2 cellular contexts compared by ENCODE assay signal in genomic region chr7:148596354-148596753, GRCh38.
TF ChIP-seq lines count a peak whose summit lies in the region.

No MANE protein-coding gene starts in this region.

TF ChIP-seq in K562, 482 proteins besides CTCF, POLR2A, EP300 and RAD21:
- TF ChIP-seq ZNF280A (IDR thresholded peaks at IDR 0.05; ENCODE audit: low read depth, partially characterized antibody) (peak; percentile 24), CC2D1A (IDR thresholded peaks at IDR 0.05) (0 out of 2 replicates have a peak, but pooled peaks have one; percentile 20), ZNF431 (CRISPR knock-in tag; IDR thresholded peaks at IDR 0.05) (peak; percentile 99), ZFP36 (IDR thresholded peaks at IDR 0.05; ENCODE audit: low read depth, low read length, partially characterized antibody) (peak; percentile 45), CBX3 (IDR thresholded peaks at IDR 0.05; ENCODE audit: borderline replicate concordance in 1 of 2, low read length in 2 of 2) (0 out of 3 replicates have a peak, but pooled peaks of 1 of the 2 experiments have one; percentile 35)
TF ChIP-seq in K562: peak in this region for 5; not testable (repeated sequence) for 477.

TF ChIP-seq in HepG2, 621 proteins besides CTCF, POLR2A, EP300 and RAD21:
- TF ChIP-seq ZNF431 (CRISPR knock-in tag; IDR thresholded peaks at IDR 0.05; ENCODE audit: borderline replicate concordance, low read depth): 0 out of 2 replicates have a peak, but pooled peaks have one; percentile 42
